1 cellular context compared by ENCODE assay signal in genomic region chr2:178529194-178529593, GRCh38.
A peak's percentile ranks its signal among the peaks of the same experiment; 100 is the strongest.
TF ChIP-seq lines count a peak whose summit lies in the region.

No MANE protein-coding gene starts in this region.

TF ChIP-seq in GM12878, 131 proteins besides CTCF, POLR2A, EP300 and RAD21 (continued from another document and continues in another):
- no peak for TF ChIP-seq IRF3 (IDR thresholded peaks at IDR 0.05)
- TF ChIP-seq BRCA1 (IDR thresholded peaks at IDR 0.05; ENCODE audit: low read depth, low read length), result no peak
- TF ChIP-seq HDAC6 (IDR thresholded peaks at IDR 0.05; ENCODE audit: unreplicated experiment), result no peak
- no peak for TF ChIP-seq SUZ12 (IDR thresholded peaks at IDR 0.05; ENCODE audit: unreplicated experiment)
- TF ChIP-seq KAT2A (conservative IDR thresholded peaks at IDR 0.05; ENCODE audit: control insufficient read depth, low read depth, low read length), result no peak
- no peak for TF ChIP-seq CHD2 (IDR thresholded peaks at IDR 0.05; ENCODE audit: borderline replicate concordance, low read depth, low read length)
- peak; percentile 31; the same call in 1 of the 2 replicates for TF ChIP-seq FOXM1 (IDR thresholded peaks at IDR 0.05; ENCODE audit: low read depth, low read length)
- no peak for TF ChIP-seq EGR1 (IDR thresholded peaks at IDR 0.05; ENCODE audit: borderline replicate concordance in 1 of 2, low read depth in 2 of 2, low read length in 2 of 2)
- TF ChIP-seq, protein P1, sequence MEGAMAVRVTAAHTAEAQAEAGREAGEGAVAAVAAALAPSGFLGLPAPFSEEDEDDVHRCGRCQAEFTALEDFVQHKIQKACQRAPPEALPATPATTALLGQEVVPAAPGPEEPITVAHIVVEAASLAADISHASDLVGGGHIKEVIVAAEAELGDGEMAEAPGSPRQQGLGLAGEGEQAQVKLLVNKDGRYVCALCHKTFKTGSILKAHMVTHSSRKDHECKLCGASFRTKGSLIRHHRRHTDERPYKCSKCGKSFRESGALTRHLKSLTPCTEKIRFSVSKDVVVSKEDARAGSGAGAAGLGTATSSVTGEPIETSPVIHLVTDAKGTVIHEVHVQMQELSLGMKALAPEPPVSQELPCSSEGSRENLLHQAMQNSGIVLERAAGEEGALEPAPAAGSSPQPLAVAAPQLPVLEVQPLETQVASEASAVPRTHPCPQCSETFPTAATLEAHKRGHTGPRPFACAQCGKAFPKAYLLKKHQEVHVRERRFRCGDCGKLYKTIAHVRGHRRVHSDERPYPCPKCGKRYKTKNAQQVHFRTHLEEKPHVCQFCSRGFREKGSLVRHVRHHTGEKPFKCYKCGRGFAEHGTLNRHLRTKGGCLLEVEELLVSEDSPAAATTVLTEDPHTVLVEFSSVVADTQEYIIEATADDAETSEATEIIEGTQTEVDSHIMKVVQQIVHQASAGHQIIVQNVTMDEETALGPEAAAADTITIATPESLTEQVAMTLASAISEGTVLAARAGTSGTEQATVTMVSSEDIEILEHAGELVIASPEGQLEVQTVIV (IDR thresholded peaks at IDR 0.05; ENCODE audit: borderline replicate concordance, partially characterized antibody), result no peak
- TF ChIP-seq SRF (IDR thresholded peaks at IDR 0.05; ENCODE audit: low read depth in 2 of 2, low read length in 2 of 2), result no peak
- no peak for TF ChIP-seq SMARCA5 (IDR thresholded peaks at IDR 0.05)
- no peak for TF ChIP-seq SMAD1 (IDR thresholded peaks at IDR 0.05; ENCODE audit: low read depth, partially characterized antibody)
- peak; percentile 68 for TF ChIP-seq ATF2 (IDR thresholded peaks at IDR 0.05; ENCODE audit: low read length)
- no peak for TF ChIP-seq IRF5 (IDR thresholded peaks at IDR 0.05; ENCODE audit: borderline replicate concordance)
- no peak for TF ChIP-seq MYB (IDR thresholded peaks at IDR 0.05; ENCODE audit: borderline replicate concordance, low read depth, low read length)
- no peak for TF ChIP-seq ASH2L (IDR thresholded peaks at IDR 0.05; ENCODE audit: borderline replicate concordance, low read depth)
- no peak for TF ChIP-seq YY1 (IDR thresholded peaks at IDR 0.05; ENCODE audit: low read depth, low read length)
- no peak for TF ChIP-seq ZNF217 (IDR thresholded peaks at IDR 0.05)
- no peak for TF ChIP-seq TCF12 (IDR thresholded peaks at IDR 0.05; ENCODE audit: low read depth, low read length)
- TF ChIP-seq BHLHE40 (IDR thresholded peaks at IDR 0.05; ENCODE audit: borderline replicate concordance in 1 of 2, low read depth in 2 of 2, low read length in 1 of 2), result 0 out of 4 replicates have a peak, but pooled peaks of 1 of the 2 experiments have one; percentile 36
- TF ChIP-seq, protein P2, sequence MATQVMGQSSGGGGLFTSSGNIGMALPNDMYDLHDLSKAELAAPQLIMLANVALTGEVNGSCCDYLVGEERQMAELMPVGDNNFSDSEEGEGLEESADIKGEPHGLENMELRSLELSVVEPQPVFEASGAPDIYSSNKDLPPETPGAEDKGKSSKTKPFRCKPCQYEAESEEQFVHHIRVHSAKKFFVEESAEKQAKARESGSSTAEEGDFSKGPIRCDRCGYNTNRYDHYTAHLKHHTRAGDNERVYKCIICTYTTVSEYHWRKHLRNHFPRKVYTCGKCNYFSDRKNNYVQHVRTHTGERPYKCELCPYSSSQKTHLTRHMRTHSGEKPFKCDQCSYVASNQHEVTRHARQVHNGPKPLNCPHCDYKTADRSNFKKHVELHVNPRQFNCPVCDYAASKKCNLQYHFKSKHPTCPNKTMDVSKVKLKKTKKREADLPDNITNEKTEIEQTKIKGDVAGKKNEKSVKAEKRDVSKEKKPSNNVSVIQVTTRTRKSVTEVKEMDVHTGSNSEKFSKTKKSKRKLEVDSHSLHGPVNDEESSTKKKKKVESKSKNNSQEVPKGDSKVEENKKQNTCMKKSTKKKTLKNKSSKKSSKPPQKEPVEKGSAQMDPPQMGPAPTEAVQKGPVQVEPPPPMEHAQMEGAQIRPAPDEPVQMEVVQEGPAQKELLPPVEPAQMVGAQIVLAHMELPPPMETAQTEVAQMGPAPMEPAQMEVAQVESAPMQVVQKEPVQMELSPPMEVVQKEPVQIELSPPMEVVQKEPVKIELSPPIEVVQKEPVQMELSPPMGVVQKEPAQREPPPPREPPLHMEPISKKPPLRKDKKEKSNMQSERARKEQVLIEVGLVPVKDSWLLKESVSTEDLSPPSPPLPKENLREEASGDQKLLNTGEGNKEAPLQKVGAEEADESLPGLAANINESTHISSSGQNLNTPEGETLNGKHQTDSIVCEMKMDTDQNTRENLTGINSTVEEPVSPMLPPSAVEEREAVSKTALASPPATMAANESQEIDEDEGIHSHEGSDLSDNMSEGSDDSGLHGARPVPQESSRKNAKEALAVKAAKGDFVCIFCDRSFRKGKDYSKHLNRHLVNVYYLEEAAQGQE (IDR thresholded peaks at IDR 0.05; ENCODE audit: low read depth, low read length), result no peak
- TF ChIP-seq GATAD2B (conservative IDR thresholded peaks at IDR 0.05; ENCODE audit: low read depth), result no peak
- TF ChIP-seq ZBTB11 (CRISPR knock-in tag; IDR thresholded peaks at IDR 0.05), result no peak
- peak; percentile 60; the same call in 1 of the 2 replicates for TF ChIP-seq IKZF1 (conservative IDR thresholded peaks at IDR 0.05)
- TF ChIP-seq MLLT1 (IDR thresholded peaks at IDR 0.05), result no peak
- no peak for TF ChIP-seq ZNF24 (IDR thresholded peaks at IDR 0.05)
- peak; percentile 64 for TF ChIP-seq ZNF384 (IDR thresholded peaks at IDR 0.05; ENCODE audit: borderline replicate concordance, low read depth, low read length)
- no peak for TF ChIP-seq RFX5 (IDR thresholded peaks at IDR 0.05; ENCODE audit: low read depth, low read length)
- TF ChIP-seq TARDBP (IDR thresholded peaks at IDR 0.05; ENCODE audit: borderline replicate concordance), result no peak
- no peak for TF ChIP-seq DPF2 (IDR thresholded peaks at IDR 0.05)
- TF ChIP-seq MAX (IDR thresholded peaks at IDR 0.05; ENCODE audit: low read depth, low read length), result no peak
- TF ChIP-seq BCLAF1 (IDR thresholded peaks at IDR 0.05), result no peak
- TF ChIP-seq GABPA (IDR thresholded peaks at IDR 0.05; ENCODE audit: low read depth), result no peak
- TF ChIP-seq MEF2B (IDR thresholded peaks at IDR 0.05; ENCODE audit: partially characterized antibody, poor library complexity, severe bottlenecking), result peak; percentile 71
- no peak for TF ChIP-seq WRNIP1 (IDR thresholded peaks at IDR 0.05; ENCODE audit: borderline replicate concordance, low read depth, low read length)
- no peak for TF ChIP-seq YBX1 (IDR thresholded peaks at IDR 0.05)
- no peak for TF ChIP-seq PAX8 (IDR thresholded peaks at IDR 0.05)
- peak; percentile 54; the same call in 1 of the 2 replicates for TF ChIP-seq JUNB (IDR thresholded peaks at IDR 0.05)
- TF ChIP-seq NR2F1 (conservative IDR thresholded peaks at IDR 0.05), result peak; percentile 55
